Comparison of ENCODE assay signal across 26 cellular contexts in genomic region chr14:40058916-40059897, GRCh38.
DNase-seq lines count a peak whose midpoint lies in the region; ATAC-seq, FAIRE-seq and TF ChIP-seq lines count a peak whose summit lies in the region.
"Had no signal": no experiment of that assay in that cellular context is flagged by ENCODE, and none has a peak within 500 bp of the region (broad histone marks: within the 10 kb centered on the region; RNA-seq: fewer than 3 reads in every experiment).

No MANE protein-coding gene starts in this region.

- POLR2A ChIA-PET in GM12878 (lab: Charles Lee): no interaction called here

- H3K36me3 Mint-ChIP-seq in activated T-cell treated with anti-CD3 and anti-CD28 coated beads, Interleukin-2, amount 50 U/mL, for 24 hours (ENCODE audit: low read depth): no peaks in the 10 kb centered on the region
- H3K36me3 Mint-ChIP-seq: activated naive CD8-positive, alpha-beta T cell treated with anti-CD3 and anti-CD28 coated beads for 36 hours; natural killer cell treated with Interleukin-12 subunit alpha and Interleukin-12 subunit beta and Interleukin-15 and Interleukin-18, amount 100 ng/mL, for 72 hours; stimulated activated memory B cell treated with anti-CD40 and anti-IgM and Interleukin-4, amounts not matched to agents 10 μg/mL and 1 μg/mL and 100 μg/mL, for 72 hours; WTC11 had no signal

- no peak for DNase-seq in GM12878 (ENCODE audit: low read depth, low spot score)
- DNase-seq in left colon: no peak
- peak; percentile 41 for DNase-seq in small intestine
- no peak for DNase-seq in foreskin melanocyte
- no peak for DNase-seq in NCI-H1417 treated with DMSO at 0.1 percent for 48 hours (lab: John Stamatoyannopoulos, UW)
- DNase-seq in activated T-cell treated with anti-CD3 and anti-CD28 coated beads, Interleukin-2, amount 50 U/mL, for 24 hours: no peak
- DNase-seq: activated gamma-delta T cell; activated naive CD8-positive, alpha-beta T cell treated with anti-CD3 and anti-CD28 coated beads for 36 hours; activated T-cell treated with anti-CD3 and anti-CD28 coated beads, Interleukin-2, amount 50 U/mL, for 4 hours; anterior cingulate cortex; DMS53; NCI-H1436 treated with DMSO at 0.1 percent for 48 hours; NCI-H774; RPMI8226; SJCRH30; trophoblast cell had no signal

- H3K36me3 ChIP-seq in GM12878 (ENCODE audit: control insufficient read depth in 2 of 2, insufficient read depth in 2 of 2, low read length in 1 of 2) (no peaks in the 10 kb centered on the region), small intestine (ENCODE audit: control insufficient read depth in 2 of 2, insufficient read depth in 2 of 2, low read length in 2 of 2) (no peaks in the 10 kb centered on the region)
- H3K36me3 ChIP-seq: BLaER1, breast epithelium, SJCRH30 had no signal

- SMC1A ChIA-PET in GM12878 (lab: Charles Lee; ENCODE audit: uncharacterized antibody, unreplicated experiment): interaction anchor here (0.8 to 1.4 kb wide), 3 partner anchors 20 to 248 kb away, joined by 3 to 5 read pairs (median 3); no protein-coding TSS in a partner anchor

- H3K27ac Mint-ChIP-seq in activated T-cell treated with anti-CD3 and anti-CD28 coated beads, Interleukin-2, amount 50 U/mL, for 24 hours: no peak overlapping the region
- H3K27ac Mint-ChIP-seq: activated naive CD8-positive, alpha-beta T cell treated with anti-CD3 and anti-CD28 coated beads for 36 hours; natural killer cell treated with Interleukin-12 subunit alpha and Interleukin-12 subunit beta and Interleukin-15 and Interleukin-18, amount 100 ng/mL, for 72 hours; stimulated activated memory B cell treated with anti-CD40 and anti-IgM and Interleukin-4, amounts not matched to agents 10 μg/mL and 1 μg/mL and 100 μg/mL, for 72 hours; WTC11 had no signal

- TF ChIP-seq POLR2A in GM12878 (IDR thresholded peaks at IDR 0.05; ENCODE audit: low read depth, low read length): no peak

- no peak overlapping the region for H3K4me2 ChIP-seq in GM12878 (ENCODE audit: control insufficient read depth, insufficient read depth)
- H3K4me2 ChIP-seq: BLaER1 had no signal

- FAIRE-seq in GM12878 (lab: Jason Lieb, UNC) (no peak), small intestine (lab: Jason Lieb, UNC) (no peak)
- FAIRE-seq: G401.6, islet of Langerhans, K562 had no signal

- no peaks in the 10 kb centered on the region for H4K20me1 ChIP-seq in GM12878 (ENCODE audit: control insufficient read depth, insufficient read depth)
- H4K20me1 ChIP-seq: BLaER1 had no signal

- ATAC-seq in HG02938 (IDR thresholded peaks at IDR 0.05; ENCODE audit: unreplicated experiment): peak; percentile 61
- ATAC-seq in GM12878: peak; percentile 64
- ATAC-seq in left colon: peak; percentile 76
- ATAC-seq: activated T-cell treated with anti-CD3 and anti-CD28 coated beads, Interleukin-2, amount 50 U/mL, for 4 hours; HCT116; K562; natural killer cell treated with Interleukin-12 subunit alpha and Interleukin-12 subunit beta and Interleukin-15 and Interleukin-18, amount 100 ng/mL, for 72 hours; stimulated activated memory B cell treated with anti-CD40 and anti-IgM and Interleukin-4, amounts not matched to agents 10 μg/mL and 1 μg/mL and 100 μg/mL, for 72 hours; WTC11 had no signal

- 4% methylated on average over 8 of the region's 8 CpGs for WGBS in GM12878 (ENCODE audit: insufficient coverage, insufficient replicate concordance, low lambda C conversion rate, missing lambda C conversion rate)
- WGBS in small intestine, 3 donors: 37 to 39% (median 39%) methylated on average over 8 of the region's 8 CpGs

- RAD21 ChIA-PET in GM12878 (lab: Charles Lee; ENCODE audit: unreplicated experiment): interaction anchor here (1.1 kb wide), 1 partner anchor 86 kb away, joined by 3 read pairs; no protein-coding TSS in a partner anchor

- no peak for TF ChIP-seq CTCF in GM12878 (IDR thresholded peaks at IDR 0.05 in 2 of 3, conservative IDR thresholded peaks at IDR 0.05 in 1 of 3; ENCODE audit: control insufficient read depth in 2 of 3, extremely low read depth in 1 of 3, insufficient read depth in 1 of 3, low read depth in 3 of 3, low read length in 3 of 3)

- TF ChIP-seq EP300 in GM12878 (IDR thresholded peaks at IDR 0.05; ENCODE audit: borderline replicate concordance in 1 of 2, control insufficient read depth in 1 of 2, low read depth in 2 of 2, low read length in 2 of 2): no peak

- CTCF ChIA-PET in GM12878 (lab: Yijun Ruan, JAX): interaction anchor here (1.0 to 1.3 kb wide), 2 partner anchors 22 to 30 kb away, joined by 3 read pairs; no protein-coding TSS in a partner anchor

- no peak overlapping the region for H3K27ac ChIP-seq in GM12878 (ENCODE audit: control insufficient read depth, insufficient read depth)
- peak overlapping the region in 1 of 2 donors; percentile 11 for H3K27ac ChIP-seq in small intestine (ENCODE audit: low read depth in 1 of 2, low read length in 1 of 2)
- H3K27ac ChIP-seq: BLaER1, breast epithelium, SJCRH30 had no signal

- peaks cover 6% of the 10 kb centered on the region for H3K9me3 Mint-ChIP-seq in activated T-cell treated with anti-CD3 and anti-CD28 coated beads, Interleukin-2, amount 50 U/mL, for 24 hours
- H3K9me3 Mint-ChIP-seq: WTC11 had no signal

- H3K27me3 ChIP-seq in GM12878 (replicated peaks in 1 of 2; ENCODE audit: control insufficient read depth in 2 of 2, insufficient read depth in 2 of 2, low read length in 1 of 2) (no peaks in the 10 kb centered on the region), small intestine (ENCODE audit: control insufficient read depth in 2 of 2, insufficient read depth in 2 of 2, low read length in 2 of 2) (no peaks in the 10 kb centered on the region)
- H3K27me3 ChIP-seq: BLaER1, breast epithelium, SJCRH30 had no signal

- no peak overlapping the region for H2AFZ ChIP-seq in GM12878 (ENCODE audit: control insufficient read depth, low read depth, low read length)

- TF ChIP-seq RAD21 in GM12878 (IDR thresholded peaks at IDR 0.05; ENCODE audit: insufficient read depth, low read depth, low read length): no peak

- no peak overlapping the region for H3K9ac ChIP-seq in GM12878 (ENCODE audit: control insufficient read depth, insufficient read depth, low read length)
- H3K9ac ChIP-seq: BLaER1 had no signal

- H3K9me3 ChIP-seq in GM12878 (replicated peaks; ENCODE audit: control insufficient read depth, insufficient read depth, low read length) (no peaks in the 10 kb centered on the region), small intestine (ENCODE audit: control insufficient read depth, low read depth) (no peaks in the 10 kb centered on the region)
- H3K9me3 ChIP-seq: BLaER1, SJCRH30 had no signal

- in situ Hi-C loops in GM12878 (cut with MboI): no loop called here

- H3K4me1 ChIP-seq in GM12878 (ENCODE audit: control insufficient read depth, insufficient read depth, low read length) (no peaks in the 10 kb centered on the region), small intestine (ENCODE audit: control insufficient read depth in 2 of 2, insufficient read depth in 1 of 2, low read depth in 1 of 2, low read length in 1 of 2) (no peaks in the 10 kb centered on the region)
- H3K4me1 ChIP-seq: BLaER1, breast epithelium, SJCRH30 had no signal

- no peaks in the 10 kb centered on the region for H3K27me3 Mint-ChIP-seq in activated T-cell treated with anti-CD3 and anti-CD28 coated beads, Interleukin-2, amount 50 U/mL, for 24 hours
- H3K27me3 Mint-ChIP-seq: activated naive CD8-positive, alpha-beta T cell treated with anti-CD3 and anti-CD28 coated beads for 36 hours; natural killer cell treated with Interleukin-12 subunit alpha and Interleukin-12 subunit beta and Interleukin-15 and Interleukin-18, amount 100 ng/mL, for 72 hours; stimulated activated memory B cell treated with anti-CD40 and anti-IgM and Interleukin-4, amounts not matched to agents 10 μg/mL and 1 μg/mL and 100 μg/mL, for 72 hours had no signal

- no peak overlapping the region for H3K4me3 Mint-ChIP-seq in activated T-cell treated with anti-CD3 and anti-CD28 coated beads, Interleukin-2, amount 50 U/mL, for 24 hours
- H3K4me3 Mint-ChIP-seq: activated naive CD8-positive, alpha-beta T cell treated with anti-CD3 and anti-CD28 coated beads for 36 hours; activated T-cell treated with anti-CD3 and anti-CD28 coated beads, Interleukin-2, amount 50 U/mL, for 4 hours; natural killer cell treated with Interleukin-12 subunit alpha and Interleukin-12 subunit beta and Interleukin-15 and Interleukin-18, amount 100 ng/mL, for 72 hours; stimulated activated memory B cell treated with anti-CD40 and anti-IgM and Interleukin-4, amounts not matched to agents 10 μg/mL and 1 μg/mL and 100 μg/mL, for 72 hours; WTC11 had no signal

- BruUV-seq in GM12878 (replicated peaks; lab: Mats Ljungman, UMichigan): no TSS peak

- H3K4me3 ChIP-seq in GM12878: no peak overlapping the region
- H3K4me3 ChIP-seq in small intestine (ENCODE audit: low read depth in 1 of 2, low read length in 2 of 2): no peak overlapping the region
- H3K4me3 ChIP-seq: BLaER1, breast epithelium, K562, SJCRH30 had no signal

- no peaks in the 10 kb centered on the region for H3K4me1 Mint-ChIP-seq in activated T-cell treated with anti-CD3 and anti-CD28 coated beads, Interleukin-2, amount 50 U/mL, for 24 hours (ENCODE audit: low read depth)
- H3K4me1 Mint-ChIP-seq: activated naive CD8-positive, alpha-beta T cell treated with anti-CD3 and anti-CD28 coated beads for 36 hours; stimulated activated memory B cell treated with anti-CD40 and anti-IgM and Interleukin-4, amounts not matched to agents 10 μg/mL and 1 μg/mL and 100 μg/mL, for 72 hours had no signal

- H3K79me2 ChIP-seq in GM12878 (ENCODE audit: control insufficient read depth, insufficient read depth, low read length): no peaks in the 10 kb centered on the region

- intact Hi-C loops in GM12878 (cut with micrococcal nuclease; ENCODE audit: unreplicated experiment) (no loop called here), left colon (cut with DNase I, micrococcal nuclease) (no loop called here)

TF ChIP-seq in GM12878, 131 proteins besides CTCF, POLR2A, EP300 and RAD21 (continues in another document):
- TF ChIP-seq, protein P1, sequence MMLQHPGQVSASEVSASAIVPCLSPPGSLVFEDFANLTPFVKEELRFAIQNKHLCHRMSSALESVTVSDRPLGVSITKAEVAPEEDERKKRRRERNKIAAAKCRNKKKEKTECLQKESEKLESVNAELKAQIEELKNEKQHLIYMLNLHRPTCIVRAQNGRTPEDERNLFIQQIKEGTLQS (IDR thresholded peaks at IDR 0.05; ENCODE audit: borderline replicate concordance, extremely low read depth, low read depth, low read length): no peak
- no peak for TF ChIP-seq MYB (IDR thresholded peaks at IDR 0.05; ENCODE audit: borderline replicate concordance, low read depth, low read length)
- no peak for TF ChIP-seq TARDBP (IDR thresholded peaks at IDR 0.05; ENCODE audit: borderline replicate concordance)
